In genomic region chr2:46804794-46805193, GRCh38 we compare ENCODE assay signal across 18 cellular contexts.
DNase-seq lines count a peak whose midpoint lies in the region; ATAC-seq and TF ChIP-seq lines count a peak whose summit lies in the region.
"Had no signal": no experiment of that assay in that cellular context is flagged by ENCODE, and none has a peak within 500 bp of the region (broad histone marks: within the 10 kb centered on the region; RNA-seq: fewer than 3 reads in every experiment).

No MANE protein-coding gene starts in this region.

- H3K56ac ChIP-seq in IMR-90 (ENCODE audit: extremely low read depth, insufficient read depth, low read length): peak overlapping the region; percentile 92

- no peaks in the 10 kb centered on the region for H3K27me3 Mint-ChIP-seq in osteocyte (ENCODE audit: unreplicated experiment)

- TF ChIP-seq RAD21 in SK-N-SH (IDR thresholded peaks at IDR 0.05; ENCODE audit: low read length): no peak
- TF ChIP-seq RAD21 in IMR-90 (IDR thresholded peaks at IDR 0.05; ENCODE audit: low read length): no peak

- H4K91ac ChIP-seq in IMR-90 (ENCODE audit: insufficient read depth, low read depth, low read length): peak overlapping the region; percentile 98

- peaks cover 24% of the 10 kb centered on the region for H3K4me1 Mint-ChIP-seq in osteocyte (ENCODE audit: unreplicated experiment)
- H3K4me1 Mint-ChIP-seq: CD14-positive monocyte had no signal

- dilution Hi-C loops in IMR-90 (cut with HindIII; ENCODE audit: low sequenced_read_pairs, unreplicated experiment): no loop called here

- H3K14ac ChIP-seq in IMR-90 (replicated peaks; ENCODE audit: low read depth, low read length): peak overlapping the region; percentile 99

- H2BK5ac ChIP-seq in IMR-90 (ENCODE audit: low read depth, low read length, poor library complexity, severe bottlenecking): peak overlapping the region; percentile 100

- BruUV-seq in IMR-90 (replicated peaks; lab: Mats Ljungman, UMichigan): no TSS peak

- peak overlapping the region; percentile 87 for H3K23ac ChIP-seq in IMR-90 (ENCODE audit: low read depth, low read length)

- H2BK15ac ChIP-seq in IMR-90 (ENCODE audit: low read depth, low read length): peak overlapping the region; percentile 97

- peak overlapping the region; percentile 98 for H4K5ac ChIP-seq in IMR-90 (ENCODE audit: low read depth, low read length)

- H2AK9ac ChIP-seq in IMR-90 (replicated peaks; ENCODE audit: low read depth, low read length, poor library complexity): peak overlapping the region; percentile 91

- H3K4me3 ChIP-seq in SK-N-SH (ENCODE audit: low read depth in 2 of 2, low read length in 1 of 2) (no peak overlapping the region), IMR-90 (ENCODE audit: insufficient read depth, low read depth, low read length) (no peak overlapping the region), esophagus muscularis mucosa (no peak overlapping the region)
- H3K4me3 ChIP-seq: SJCRH30 had no signal

- peak overlapping the region; percentile 100 for H2BK120ac ChIP-seq in IMR-90 (ENCODE audit: low read depth, low read length)

- H3K4me3 Mint-ChIP-seq in osteocyte (ENCODE audit: unreplicated experiment): no peak overlapping the region
- H3K4me3 Mint-ChIP-seq: CD14-positive monocyte had no signal

- H2AK5ac ChIP-seq in IMR-90 (ENCODE audit: low read depth, low read length): peak overlapping the region; percentile 98

- TF ChIP-seq POLR2A in IMR-90 (IDR thresholded peaks at IDR 0.05; ENCODE audit: low read depth, low read length) (no peak), esophagus muscularis mucosa (IDR thresholded peaks at IDR 0.05; ENCODE audit: low read depth) (no peak)

- H3K4ac ChIP-seq in IMR-90 (ENCODE audit: low read depth, low read length): peak overlapping the region; percentile 100

- DNase-seq in SK-N-SH: peak; percentile 2
- DNase-seq in IMR-90: peak; percentile 54
- peak; percentile 75 for DNase-seq in esophagus muscularis mucosa (ENCODE audit: extremely low spot score)
- DNase-seq in osteocyte (ENCODE audit: extremely low spot score, unreplicated experiment): peak; percentile 8
- DNase-seq in T-helper 2 cell: no peak
- no peak for DNase-seq in NCI-H526 treated with DMSO at 0.1 percent for 48 hours (lab: John Stamatoyannopoulos, UW)
- DNase-seq: cortex of kidney, GF-D8, NCI-H1417 treated with DMSO at 0.1 percent for 48 hours, NCI-H2171 treated with DMSO at 0.1 percent for 48 hours, NCI-H82, SJCRH30, T-helper 9 cell had no signal

- no peaks in the 10 kb centered on the region for H3K27me3 ChIP-seq in SK-N-SH (ENCODE audit: insufficient read depth)
- no peaks in the 10 kb centered on the region for H3K27me3 ChIP-seq in IMR-90 (ENCODE audit: control insufficient read depth, insufficient read depth, low read length)
- no peaks in the 10 kb centered on the region for H3K27me3 ChIP-seq in esophagus muscularis mucosa
- H3K27me3 ChIP-seq: SJCRH30 had no signal

- TF ChIP-seq CTCF in SK-N-SH (IDR thresholded peaks at IDR 0.05) (no peak), IMR-90 (conservative IDR thresholded peaks at IDR 0.05; ENCODE audit: low read depth, low read length) (no peak), esophagus muscularis mucosa (IDR thresholded peaks at IDR 0.05) (no peak), osteocyte (IDR thresholded peaks at IDR 0.05) (no peak)

- H3K79me2 ChIP-seq in SK-N-SH (ENCODE audit: insufficient read depth): 0 out of 2 replicates have a peak, but pooled peaks cover 3% of the 10 kb centered on the region

- peaks cover 11 to 59% of the 10 kb centered on the region in 2 experiments for H3K79me1 ChIP-seq in IMR-90 (ENCODE audit: low read depth in 1 of 2, low read length in 2 of 2)

- peak overlapping the region; percentile 89 to 98 for H4K8ac ChIP-seq in IMR-90 (ENCODE audit: low read depth in 2 of 2, low read length in 2 of 2)

- H3K9ac ChIP-seq in SK-N-SH: peak overlapping the region; percentile 58
- H3K9ac ChIP-seq in IMR-90 (ENCODE audit: low read depth, low read length): peak overlapping the region; percentile 42

- peaks cover 39% of the 10 kb centered on the region for H3K9me1 ChIP-seq in IMR-90 (ENCODE audit: insufficient read depth, low read length)

- H3F3A ChIP-seq in SK-N-SH (replicated peaks; ENCODE audit: insufficient read depth): peaks cover 70% of the 10 kb centered on the region

- CTCF ChIA-PET in SK-N-SH (lab: Yijun Ruan, JAX): interaction anchor here (1.1 to 3.0 kb wide), 4 partner anchors 8 to 148 kb away, joined by 4 to 23 read pairs (median 6); no protein-coding TSS in a partner anchor
- CTCF ChIA-PET in IMR-90 (lab: Yijun Ruan, JAX): no interaction called here

- H3K9me3 ChIP-seq in SK-N-SH (no peaks in the 10 kb centered on the region), IMR-90 (ENCODE audit: control insufficient read depth, insufficient read depth, low read length) (no peaks in the 10 kb centered on the region), esophagus muscularis mucosa (no peaks in the 10 kb centered on the region)

- in situ Hi-C loops in IMR-90 (cut with MboI; ENCODE audit: low sequenced_read_pairs): no loop called here

- H2AFZ ChIP-seq in SK-N-SH (ENCODE audit: low read depth) (no peak overlapping the region), IMR-90 (replicated peaks; ENCODE audit: low read length, poor library complexity) (no peak overlapping the region)

- peaks cover 8% of the 10 kb centered on the region for H3K36me3 Mint-ChIP-seq in osteocyte (ENCODE audit: unreplicated experiment)
- H3K36me3 Mint-ChIP-seq: CD14-positive monocyte had no signal

- H3K9me2 ChIP-seq in SK-N-SH: no peaks in the 10 kb centered on the region

- H3K27ac Mint-ChIP-seq in osteocyte (ENCODE audit: unreplicated experiment): no peak overlapping the region

- ATAC-seq in SK-N-SH treated with all-trans-retinoic acid at 6 μM for 48 hours (no peak), IMR-90 (ENCODE audit: low read depth) (no peak), GM21390 (IDR thresholded peaks at IDR 0.05; ENCODE audit: unreplicated experiment) (no peak)
- ATAC-seq: activated CD4-positive, CD25-positive, alpha-beta regulatory T cell treated with anti-CD3 and anti-CD28 coated beads, Interleukin-2, amount 50 U/mL, for 24 hours had no signal

- H3K9me3 Mint-ChIP-seq in osteocyte (ENCODE audit: unreplicated experiment): peaks cover 11% of the 10 kb centered on the region

- H4K20me1 ChIP-seq in SK-N-SH (ENCODE audit: insufficient read depth): no peaks in the 10 kb centered on the region
- H4K20me1 ChIP-seq in IMR-90 (ENCODE audit: insufficient read depth, low read length): no peaks in the 10 kb centered on the region

- H3K4me2 ChIP-seq in SK-N-SH (no peak overlapping the region), IMR-90 (ENCODE audit: low read depth, low read length) (no peak overlapping the region)

- intact Hi-C loops in IMR-90 (cut with micrococcal nuclease) (no loop called here), esophagus muscularis mucosa (cut with DNase I) (no loop called here)

- POLR2A ChIA-PET in SK-N-SH (lab: Yijun Ruan, JAX) (interaction anchor here (0.6 to 1.1 kb wide), 2 partner anchors 12 to 64 kb away, joined by 3 read pairs; no protein-coding TSS in a partner anchor), IMR-90 (lab: Charles Lee; ENCODE audit: unreplicated experiment) (interaction anchor here (0.6 kb wide), 1 partner anchor 201 kb away, joined by 4 read pairs; no protein-coding TSS in a partner anchor)

- peak overlapping the region; percentile 98 for H3K18ac ChIP-seq in IMR-90 (ENCODE audit: low read depth, low read length)

- H3K36me3 ChIP-seq in SK-N-SH (replicated peaks in 1 of 2; ENCODE audit: control insufficient read depth in 1 of 2, insufficient read depth in 2 of 2, low read length in 1 of 2): peaks cover 0 to 4% of the 10 kb centered on the region in 2 experiments
- H3K36me3 ChIP-seq in IMR-90 (ENCODE audit: control insufficient read depth, insufficient read depth, low read length): no peaks in the 10 kb centered on the region
- no peaks in the 10 kb centered on the region for H3K36me3 ChIP-seq in esophagus muscularis mucosa
- H3K36me3 ChIP-seq: SJCRH30 had no signal

- H3K27ac ChIP-seq in SK-N-SH (ENCODE audit: low read depth in 2 of 2, low read length in 1 of 2) (peak overlapping the region; percentile 48 to 100; a peak in 3 of 4 replicates), IMR-90 (ENCODE audit: insufficient read depth, low read length) (peak overlapping the region; percentile 98), esophagus muscularis mucosa (replicated peaks in 1 of 4) (no peak overlapping the region)
- H3K27ac ChIP-seq: 22Rv1, SJCRH30 had no signal

- WGBS in SK-N-SH (ENCODE audit: low lambda C conversion rate): 50% methylated on average over 3 of the region's 3 CpGs
- no CpG with 5 or more reads among the region's 3 CpGs for WGBS in IMR-90 (ENCODE audit: extremely low coverage in 2 of 2, insufficient read length in 1 of 2), 2 experiments
- 82% methylated on average over 3 of the region's 3 CpGs for WGBS in esophagus muscularis mucosa

- peak overlapping the region; percentile 100 for H2BK20ac ChIP-seq in IMR-90 (ENCODE audit: low read depth, low read length)

- H3K4me1 ChIP-seq in SK-N-SH (ENCODE audit: control insufficient read depth in 1 of 2, insufficient read depth in 2 of 2, low read depth in 1 of 2, low read length in 1 of 2): peaks cover 14 to 69% of the 10 kb centered on the region in 2 experiments; a peak in 3 of 4 replicates
- H3K4me1 ChIP-seq in IMR-90 (ENCODE audit: control insufficient read depth, insufficient read depth, low read length): peaks cover 37% of the 10 kb centered on the region
- peaks cover 0 to 24% (median 14%) of the 10 kb centered on the region in 4 donors for H3K4me1 ChIP-seq in esophagus muscularis mucosa
- H3K4me1 ChIP-seq: SJCRH30 had no signal

- TF ChIP-seq EP300 in SK-N-SH (IDR thresholded peaks at IDR 0.05; ENCODE audit: borderline replicate concordance in 1 of 2, low read depth in 1 of 2, low read length in 1 of 2): no peak
- no peak for TF ChIP-seq EP300 in esophagus muscularis mucosa (IDR thresholded peaks at IDR 0.05)

TF ChIP-seq in SK-N-SH treated with all-trans-retinoic acid at 6 μM for 48 hours, 23 proteins besides CTCF, POLR2A, EP300 and RAD21 (continues in another document):
- TF ChIP-seq ZNF8 (CRISPR knock-in tag; IDR thresholded peaks at IDR 0.05): no peak
- no peak for TF ChIP-seq OSR1 (CRISPR knock-in tag; IDR thresholded peaks at IDR 0.05)
- TF ChIP-seq PPARA (CRISPR knock-in tag; IDR thresholded peaks at IDR 0.05; ENCODE audit: borderline replicate concordance): no peak

TF ChIP-seq in IMR-90, 13 proteins besides CTCF, POLR2A, EP300 and RAD21:
- peak; percentile 69 for TF ChIP-seq CEBPB (IDR thresholded peaks at IDR 0.05; ENCODE audit: low read depth, low read length)
- TF ChIP-seq SMC3 (IDR thresholded peaks at IDR 0.05; ENCODE audit: low read depth, low read length): no peak

Comparison
In these comparisons a context has a peak if more than half of its experiments do, and no peak if none do; other contexts are left out.
1. DNase-seq: peak in SK-N-SH (single experiment), IMR-90 (single experiment), esophagus muscularis mucosa (single experiment) and osteocyte (single experiment); none in T-helper 2 cell (0 of 5) and NCI-H526 treated with DMSO at 0.1 percent for 48 hours (single experiment).
2. H3K27ac ChIP-seq: peak in SK-N-SH (2 of 2) and IMR-90 (single experiment); none in esophagus muscularis mucosa (0 of 4).